ENCODE assay signal across 21 cellular contexts in the genomic region with DNA sequence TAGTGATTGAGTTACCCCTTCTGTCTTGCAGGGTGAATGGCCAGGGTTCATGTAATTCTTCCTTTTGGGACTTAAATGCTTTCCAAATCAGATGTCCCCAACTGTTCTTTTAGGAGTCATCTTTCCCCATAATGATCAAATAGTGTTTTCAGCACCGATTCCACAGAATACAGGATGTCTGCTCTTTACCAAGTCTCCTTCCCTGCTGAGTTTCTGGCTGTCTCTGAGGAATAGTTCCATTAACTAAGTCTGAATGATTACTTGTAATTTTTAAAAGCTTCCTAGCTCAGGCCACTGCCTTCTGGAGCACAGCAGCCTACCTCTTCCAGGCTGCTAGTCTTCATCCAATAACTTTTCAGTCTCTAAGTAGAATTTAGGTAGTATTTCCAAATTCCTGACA.
"Had no signal": no experiment of that assay in that cellular context is flagged by ENCODE, and none has a peak within 500 bp of the region (broad histone marks: within the 10 kb centered on the region; RNA-seq: fewer than 3 reads in every experiment).

No MANE protein-coding gene starts in this region.

- H3K9me3 ChIP-seq: adrenal gland, esophagus squamous epithelium, lower lobe of right lung, prostate gland, thyroid gland had no signal

- H3K36me3 ChIP-seq: adrenal gland, esophagus squamous epithelium, lower lobe of right lung, prostate gland, thyroid gland had no signal

- H3K36me3 Mint-ChIP-seq: activated naive CD4-positive, alpha-beta T cell treated with anti-CD3 and anti-CD28 coated beads, Interleukin-2, amount 50 U/mL, for 72 hours; natural killer cell had no signal

- DNase-seq: activated CD4-positive, alpha-beta T cell treated with anti-CD3 and anti-CD28 coated beads, Interleukin-2, amount 50 U/mL, for 1 hour; activated CD4-positive, CD25-positive, alpha-beta regulatory T cell treated with anti-CD3 and anti-CD28 coated beads, Interleukin-2, amount 50 U/mL, for 72 hours; activated gamma-delta T cell treated with Interleukin-2 at 50 U/mL for 16 hours; activated T-cell treated with anti-CD3 and anti-CD28 coated beads for 4 hours; adrenal gland; effector CD8-positive, alpha-beta T cell; esophagus squamous epithelium; hippocampal formation; lower lobe of right lung; natural killer cell; right cardiac atrium; stimulated activated CD4-positive, alpha-beta T cell treated with anti-CD3 and anti-CD28 coated beads, Interleukin-2, amount 100 ng/mL, for 24 hours; stimulated activated naive CD4-positive, alpha-beta T cell treated with Interleukin-2 at 50 U/mL for 16 hours; thyroid gland had no signal

- H3K4me3 ChIP-seq: adrenal gland, esophagus squamous epithelium, lower lobe of right lung, prostate gland, thyroid gland had no signal

- H3K4me3 Mint-ChIP-seq: activated T-helper 1 cell treated with anti-CD3 and anti-CD28 coated beads, Interleukin-12 subunit alpha, Interleukin-12 subunit beta, Interleukin-2, Interleukin-4 antibody, amounts not matched to agents 30 ng/mL and 10 ng/mL and 1 ng/mL, durations not matched to agents 14 hours and 24 hours and 36 hours; dendritic cell treated with granulocyte-macrophage colony-stimulating factor and Interleukin-4, amounts not matched to agents 40 ng/mL and 50 ng/mL, for 4 days; natural killer cell; T-helper 1 cell treated with Interleukin-12 subunit alpha and Interleukin-12 subunit beta and Interleukin-4 antibody, amounts not matched to agents 30 μg/mL and 1 μg/mL, for 36 hours had no signal

- ATAC-seq: activated naive CD4-positive, alpha-beta T cell treated with anti-CD3 and anti-CD28 coated beads, Interleukin-2, amount 50 U/mL, for 72 hours; lower lobe of right lung; natural killer cell; right cardiac atrium had no signal

- H3K4me1 ChIP-seq: adrenal gland, esophagus squamous epithelium, lower lobe of right lung, prostate gland, thyroid gland had no signal

- H3K4me1 Mint-ChIP-seq: natural killer cell had no signal

- FAIRE-seq: endothelial cell of umbilical vein, keratinocyte had no signal

- H3K27ac Mint-ChIP-seq: activated naive CD4-positive, alpha-beta T cell treated with anti-CD3 and anti-CD28 coated beads, Interleukin-2, amount 50 U/mL, for 72 hours; activated T-helper 1 cell treated with anti-CD3 and anti-CD28 coated beads, Interleukin-12 subunit alpha, Interleukin-12 subunit beta, Interleukin-2, Interleukin-4 antibody, amounts not matched to agents 30 ng/mL and 10 ng/mL and 1 ng/mL, durations not matched to agents 14 hours and 24 hours and 36 hours; dendritic cell treated with granulocyte-macrophage colony-stimulating factor and Interleukin-4, amounts not matched to agents 40 ng/mL and 50 ng/mL, for 4 days; natural killer cell; T-helper 1 cell treated with Interleukin-12 subunit alpha and Interleukin-12 subunit beta and Interleukin-4 antibody, amounts not matched to agents 30 μg/mL and 1 μg/mL, for 36 hours had no signal

- H3K27me3 ChIP-seq: adrenal gland, esophagus squamous epithelium, thyroid gland had no signal

- H3K9me3 Mint-ChIP-seq: activated T-helper 1 cell treated with anti-CD3 and anti-CD28 coated beads, Interleukin-12 subunit alpha, Interleukin-12 subunit beta, Interleukin-2, Interleukin-4 antibody, amounts not matched to agents 30 ng/mL and 10 ng/mL and 1 ng/mL, durations not matched to agents 14 hours and 24 hours and 36 hours; natural killer cell had no signal

- H3K27me3 Mint-ChIP-seq: dendritic cell treated with granulocyte-macrophage colony-stimulating factor and Interleukin-4, amounts not matched to agents 40 ng/mL and 50 ng/mL, for 4 days had no signal
